Comparison of ENCODE assay signal across 8 cellular contexts in the genomic region with DNA sequence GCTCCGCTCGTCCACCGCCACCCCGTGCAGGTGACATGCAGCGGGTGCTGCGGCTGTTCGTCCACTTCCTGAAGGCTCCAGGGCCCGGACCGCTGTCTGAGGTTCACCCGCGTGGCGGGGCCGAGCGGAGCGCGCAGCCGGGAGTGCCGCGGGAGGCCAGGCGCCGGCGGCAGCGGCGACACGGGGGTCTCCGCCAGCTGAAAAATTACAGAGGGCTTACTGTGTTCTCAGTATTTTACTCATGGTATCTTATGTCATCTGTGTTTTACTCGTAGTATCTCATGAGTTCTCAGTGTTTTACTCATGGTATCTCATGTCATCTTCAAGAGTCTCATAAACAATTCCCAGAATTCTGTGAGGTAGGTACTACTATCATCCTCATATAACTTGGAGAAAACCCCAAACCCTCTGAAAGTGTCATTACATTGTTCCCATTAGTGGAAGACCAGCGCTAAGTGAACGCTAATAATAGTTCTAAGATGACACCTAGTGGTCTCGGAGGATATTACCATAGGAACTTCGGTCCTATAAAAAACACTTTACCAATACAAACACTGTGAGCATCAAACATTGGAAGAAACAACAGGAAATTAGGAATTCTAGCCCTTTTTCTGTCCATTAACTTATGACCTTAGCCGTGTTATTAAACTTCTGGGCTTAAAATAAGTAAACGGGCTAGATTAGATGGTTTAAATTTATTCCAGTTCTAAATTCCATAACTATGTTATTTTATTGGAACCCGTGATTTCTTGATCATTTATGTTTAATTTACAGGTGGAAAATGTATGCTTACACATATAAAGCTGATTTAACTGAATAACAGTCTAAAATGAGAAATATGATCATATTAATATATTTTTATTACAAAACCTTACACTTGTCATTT.
DNase-seq lines count a peak whose midpoint lies in the region; ATAC-seq, FAIRE-seq and TF ChIP-seq lines count a peak whose summit lies in the region.

No MANE protein-coding gene starts in this region.

- no peaks in the 10 kb centered on the region for H3K36me3 Mint-ChIP-seq in T-helper 1 cell treated with Interleukin-12 subunit alpha and Interleukin-12 subunit beta and Interleukin-4 antibody, amounts not matched to agents 30 μg/mL and 1 μg/mL, for 36 hours (ENCODE audit: low read depth)

- DNase-seq in NCI-H1417 treated with DMSO at 0.1 percent for 48 hours (lab: John Stamatoyannopoulos, UW) = peak; percentile 14
- DNase-seq in cerebellar cortex (ENCODE audit: low spot score) = peak; percentile 86
- peak; percentile 52 for DNase-seq in kidney glomerular epithelial cell (lab: John Stamatoyannopoulos, UW)
- peak; percentile 8 for DNase-seq in stimulated activated CD4-positive, alpha-beta T cell treated with anti-CD3 and anti-CD28 coated beads, Interleukin-1b, Interleukin-23, amount 100 ng/mL, for 48 hours

- peaks cover 6% of the 10 kb centered on the region for H3K27me3 Mint-ChIP-seq in T-helper 1 cell treated with Interleukin-12 subunit alpha and Interleukin-12 subunit beta and Interleukin-4 antibody, amounts not matched to agents 30 μg/mL and 1 μg/mL, for 36 hours (ENCODE audit: low read depth)

- no peak overlapping the region for H3K27ac Mint-ChIP-seq in T-helper 1 cell treated with Interleukin-12 subunit alpha and Interleukin-12 subunit beta and Interleukin-4 antibody, amounts not matched to agents 30 μg/mL and 1 μg/mL, for 36 hours

- no peaks in the 10 kb centered on the region for H3K9me3 Mint-ChIP-seq in T-helper 1 cell treated with Interleukin-12 subunit alpha and Interleukin-12 subunit beta and Interleukin-4 antibody, amounts not matched to agents 30 μg/mL and 1 μg/mL, for 36 hours

- H3K4me1 Mint-ChIP-seq in T-helper 1 cell treated with Interleukin-12 subunit alpha and Interleukin-12 subunit beta and Interleukin-4 antibody, amounts not matched to agents 30 μg/mL and 1 μg/mL, for 36 hours (ENCODE audit: low read depth) = peaks cover 4% of the 10 kb centered on the region

- ATAC-seq in HG02759 (IDR thresholded peaks at IDR 0.05; ENCODE audit: unreplicated experiment) = peak; percentile 75

- H3K4me3 Mint-ChIP-seq in T-helper 1 cell treated with Interleukin-12 subunit alpha and Interleukin-12 subunit beta and Interleukin-4 antibody, amounts not matched to agents 30 μg/mL and 1 μg/mL, for 36 hours = peak overlapping the region; percentile 57

- FAIRE-seq in A204.1 (lab: Jason Lieb, UNC) = peak; percentile 94

- TF ChIP-seq CTCF in GM12872 (IDR thresholded peaks at IDR 0.05; ENCODE audit: insufficient read depth, low read depth, low read length) = peak; percentile 56; the same call in 2 of the 3 replicates

Comparison
In these comparisons a context has a peak if more than half of its experiments do, and no peak if none do; other contexts are left out.
1. Peak in every context shown above with its lines: DNase-seq and ATAC-seq.
2. DNase-seq: peak in every context shown above with its lines; median percentile 86 in cerebellar cortex; 52 in kidney glomerular epithelial cell; 14 in NCI-H1417 treated with DMSO at 0.1 percent for 48 hours; 8 in stimulated activated CD4-positive, alpha-beta T cell treated with anti-CD3 and anti-CD28 coated beads, Interleukin-1b, Interleukin-23, amount 100 ng/mL, for 48 hours.